Comparison of ENCODE assay signal across 8 cellular contexts in genomic region chr17:81918333-81918669, GRCh38. TPM values are rescaled to one million over a fixed set of nuclear protein-coding genes. Genes with fewer than 3 reads are reported as not detected.
A peak's percentile ranks its signal among the peaks of the same experiment; 100 is the strongest.
DNase-seq lines count a peak whose midpoint lies in the region; ATAC-seq and TF ChIP-seq lines count a peak whose summit lies in the region.
"Not testable (repeated sequence)": the region's sequence is repeated elsewhere in the genome, so short reads cannot be mapped to it uniquely, and the experiment has no call there.

No MANE protein-coding gene starts in this region.

- peaks cover 74% of the 10 kb centered on the region for H4K20me1 ChIP-seq in IMR-90 (ENCODE audit: insufficient read depth, low read length)

- DNase-seq in IMR-90; activated CD4-positive, alpha-beta T cell treated with anti-CD3 and anti-CD28 coated beads for 36 hours; choroid plexus epithelial cell (ENCODE audit: low read depth); immature natural killer cell; trophoblast cell: not testable (repeated sequence)

- intact Hi-C loops in IMR-90 (cut with micrococcal nuclease): not testable (repeated sequence)
- intact Hi-C loops in activated CD4-positive, alpha-beta T cell treated with anti-CD3 and anti-CD28 coated beads for 36 hours (cut with DNase I, micrococcal nuclease): loop anchor here in 1 of 2 experiments (1.0 to 10.0 kb wide), 8 partner anchors 9 to 536 kb away; partner anchors contain the start of genes ALYREF, ANAPC11, ASPSCR1 and CYBC1

- not testable (repeated sequence) for TF ChIP-seq POLR2A in IMR-90 (IDR thresholded peaks at IDR 0.05; ENCODE audit: low read depth, low read length)

- ATAC-seq in GM18909 (IDR thresholded peaks at IDR 0.05; ENCODE audit: poor library complexity, unreplicated experiment) (peak; percentile 17), HG02798 (IDR thresholded peaks at IDR 0.05; ENCODE audit: poor library complexity, unreplicated experiment) (peak; percentile 20), IMR-90 (ENCODE audit: low read depth) (peak; percentile 5)
- ATAC-seq in activated CD4-positive, alpha-beta T cell treated with anti-CD3 and anti-CD28 coated beads for 36 hours: peak; percentile 25

- H3K79me1 ChIP-seq in IMR-90 (ENCODE audit: low read depth in 1 of 2, low read length in 2 of 2): peaks cover 18 to 82% of the 10 kb centered on the region in 2 experiments
- H3K79me1 ChIP-seq in trophoblast cell (ENCODE audit: low read length): not testable (repeated sequence)

- not testable (repeated sequence) for H2BK5ac ChIP-seq in IMR-90 (ENCODE audit: low read depth, low read length, poor library complexity, severe bottlenecking); trophoblast cell (ENCODE audit: low read depth, low read length, poor library complexity)

- not testable (repeated sequence) for H3K14ac ChIP-seq in IMR-90 (replicated peaks; ENCODE audit: low read depth, low read length); trophoblast cell (ENCODE audit: low read length)

- H3K27ac ChIP-seq in IMR-90 (ENCODE audit: insufficient read depth, low read length); trophoblast cell (ENCODE audit: low read depth, low read length): not testable (repeated sequence)
- peak overlapping the region; percentile 57 for H3K27ac ChIP-seq in urinary bladder (ENCODE audit: low read depth)

- CTCF ChIA-PET in IMR-90 (lab: Yijun Ruan, JAX); activated CD4-positive, alpha-beta T cell treated with anti-CD3 and anti-CD28 coated beads for 36 hours (lab: Charles Lee): not testable (repeated sequence)

- H3K4ac ChIP-seq in IMR-90 (ENCODE audit: low read depth, low read length); trophoblast cell (ENCODE audit: low read depth, low read length): not testable (repeated sequence)

- not testable (repeated sequence) for H4K8ac ChIP-seq in IMR-90 (ENCODE audit: low read depth in 2 of 2, low read length in 2 of 2); trophoblast cell (ENCODE audit: low read depth, low read length)

- H3K9me3 ChIP-seq in IMR-90 (ENCODE audit: control insufficient read depth, insufficient read depth, low read length); trophoblast cell (ENCODE audit: insufficient read depth, low read depth, low read length): not testable (repeated sequence)

- H3K9me3 Mint-ChIP-seq in activated CD4-positive, alpha-beta T cell treated with anti-CD3 and anti-CD28 coated beads for 36 hours (ENCODE audit: low read depth); immature natural killer cell: not testable (repeated sequence)

- not testable (repeated sequence) for H4K91ac ChIP-seq in IMR-90 (ENCODE audit: insufficient read depth, low read depth, low read length); trophoblast cell (ENCODE audit: low read depth, low read length)

- H2BK120ac ChIP-seq in IMR-90 (ENCODE audit: low read depth, low read length); trophoblast cell (ENCODE audit: insufficient read depth, low read length, poor library complexity): not testable (repeated sequence)

- peaks cover 25% of the 10 kb centered on the region for H3K4me1 Mint-ChIP-seq in activated CD4-positive, alpha-beta T cell treated with anti-CD3 and anti-CD28 coated beads for 36 hours
- H3K4me1 Mint-ChIP-seq in immature natural killer cell: peaks cover 27 to 30% of the 10 kb centered on the region in 2 donors

- H3K27ac Mint-ChIP-seq in activated CD4-positive, alpha-beta T cell treated with anti-CD3 and anti-CD28 coated beads for 36 hours: peak overlapping the region; percentile 58
- peak overlapping the region; percentile 34 to 89 (median 81) for H3K27ac Mint-ChIP-seq in immature natural killer cell

- H3K4me2 ChIP-seq in IMR-90 (ENCODE audit: low read depth, low read length) (peak overlapping the region; percentile 77), trophoblast cell (ENCODE audit: low read length) (peak overlapping the region; percentile 50)

- not testable (repeated sequence) for TF ChIP-seq RAD21 in IMR-90 (IDR thresholded peaks at IDR 0.05; ENCODE audit: low read length)

- H3K18ac ChIP-seq in IMR-90 (ENCODE audit: low read depth, low read length); trophoblast cell (ENCODE audit: low read length): not testable (repeated sequence)

- in situ Hi-C loops in IMR-90 (cut with MboI; ENCODE audit: low sequenced_read_pairs): not testable (repeated sequence)

- H2AFZ ChIP-seq in IMR-90 (replicated peaks; ENCODE audit: low read length, poor library complexity); trophoblast cell (ENCODE audit: insufficient read depth, low read length, poor library complexity): not testable (repeated sequence)

- not testable (repeated sequence) for H2BK20ac ChIP-seq in IMR-90 (ENCODE audit: low read depth, low read length)

- not testable (repeated sequence) for H3K56ac ChIP-seq in IMR-90 (ENCODE audit: extremely low read depth, insufficient read depth, low read length)

- H3K23ac ChIP-seq in IMR-90 (ENCODE audit: low read depth, low read length); trophoblast cell (ENCODE audit: low read length): not testable (repeated sequence)

- dilution Hi-C loops in IMR-90 (cut with HindIII; ENCODE audit: low sequenced_read_pairs, unreplicated experiment): not testable (repeated sequence)

- H2AK5ac ChIP-seq in IMR-90 (ENCODE audit: low read depth, low read length); trophoblast cell (ENCODE audit: low read length): not testable (repeated sequence)

- H3K36me3 ChIP-seq in IMR-90 (ENCODE audit: control insufficient read depth, insufficient read depth, low read length): peaks cover 60% of the 10 kb centered on the region
- H3K36me3 ChIP-seq in trophoblast cell (ENCODE audit: control insufficient read depth in 1 of 2, insufficient read depth in 2 of 2, low read length in 2 of 2): peaks cover 62 to 67% of the 10 kb centered on the region in 2 experiments
- H3K36me3 ChIP-seq in urinary bladder (ENCODE audit: insufficient read depth): not testable (repeated sequence)

- H3K4me1 ChIP-seq in IMR-90 (ENCODE audit: control insufficient read depth, insufficient read depth, low read length) (peaks cover 20% of the 10 kb centered on the region), trophoblast cell (ENCODE audit: control insufficient read depth in 1 of 2, insufficient read depth in 2 of 2, low read length in 2 of 2) (peaks cover 10% of the 10 kb centered on the region in 2 experiments)
- H3K4me1 ChIP-seq in urinary bladder (ENCODE audit: insufficient read depth): not testable (repeated sequence)

- 0% methylated on average over 4 of the region's 9 CpGs; no CpG with 5 or more reads in 1 of the 2 experiments for WGBS in IMR-90 (ENCODE audit: extremely low coverage in 2 of 2, insufficient read length in 1 of 2), 2 experiments
- WGBS in trophoblast cell (ENCODE audit: extremely low coverage, insufficient coverage, insufficient read length): no CpG with 5 or more reads among the region's 9 CpGs
- WGBS in urinary bladder: 33% methylated on average over 9 of the region's 9 CpGs

- H3K4me3 Mint-ChIP-seq in activated CD4-positive, alpha-beta T cell treated with anti-CD3 and anti-CD28 coated beads for 36 hours: peak overlapping the region; percentile 85
- peak overlapping the region; percentile 88 to 91 (median 90) for H3K4me3 Mint-ChIP-seq in immature natural killer cell

- not testable (repeated sequence) for H4K5ac ChIP-seq in IMR-90 (ENCODE audit: low read depth, low read length)

- H2AK9ac ChIP-seq in IMR-90 (replicated peaks; ENCODE audit: low read depth, low read length, poor library complexity): not testable (repeated sequence)

- peaks cover 38% of the 10 kb centered on the region for H3K36me3 Mint-ChIP-seq in activated CD4-positive, alpha-beta T cell treated with anti-CD3 and anti-CD28 coated beads for 36 hours (ENCODE audit: low read depth)
- not testable (repeated sequence) for H3K36me3 Mint-ChIP-seq in immature natural killer cell

- peaks cover 15% of the 10 kb centered on the region for H3K79me2 ChIP-seq in trophoblast cell (ENCODE audit: control insufficient read depth, insufficient read depth, low read length, poor library complexity)

- H3K27me3 ChIP-seq in IMR-90 (ENCODE audit: control insufficient read depth, insufficient read depth, low read length); trophoblast cell (ENCODE audit: insufficient read depth, low read length): not testable (repeated sequence)

- H3K9ac ChIP-seq in IMR-90 (ENCODE audit: low read depth, low read length); trophoblast cell (ENCODE audit: low read length): not testable (repeated sequence)

- peaks cover 21% of the 10 kb centered on the region for H3K9me1 ChIP-seq in IMR-90 (ENCODE audit: insufficient read depth, low read length)

- not testable (repeated sequence) for H3K4me3 ChIP-seq in IMR-90 (ENCODE audit: insufficient read depth, low read depth, low read length); trophoblast cell (ENCODE audit: low read depth, low read length); urinary bladder (ENCODE audit: low read depth, low read length)
- peak overlapping the region; percentile 8 for H3K4me3 ChIP-seq in choroid plexus epithelial cell (ENCODE audit: low read depth, low read length)

- POLR2A ChIA-PET in IMR-90 (lab: Charles Lee; ENCODE audit: unreplicated experiment); activated CD4-positive, alpha-beta T cell treated with anti-CD3 and anti-CD28 coated beads for 36 hours (lab: Charles Lee): not testable (repeated sequence)

- not testable (repeated sequence) for H4K12ac ChIP-seq in trophoblast cell (ENCODE audit: low read depth, low read length)

- H2BK15ac ChIP-seq in IMR-90 (ENCODE audit: low read depth, low read length): not testable (repeated sequence)

- not testable (repeated sequence) for BruUV-seq in IMR-90 (replicated peaks; lab: Mats Ljungman, UMichigan)

- H2BK12ac ChIP-seq in trophoblast cell (ENCODE audit: low read length): not testable (repeated sequence)

- TF ChIP-seq CTCF in IMR-90 (conservative IDR thresholded peaks at IDR 0.05; ENCODE audit: low read depth, low read length); choroid plexus epithelial cell (conservative IDR thresholded peaks at IDR 0.05; ENCODE audit: low read depth, low read length): not testable (repeated sequence)

- H3K27me3 Mint-ChIP-seq in activated CD4-positive, alpha-beta T cell treated with anti-CD3 and anti-CD28 coated beads for 36 hours; immature natural killer cell (ENCODE audit: low read depth in 3 of 3): not testable (repeated sequence)

RNA-seq across cellular contexts. Expression of gene SIRT7, which starts 0.3 kb away (rescaled TPM):
- total RNA-seq in IMR-90 (2012; rRNA removed) (13.9 and 14.5 TPM in 2 replicates), urinary bladder (3.9 TPM)
- polyA plus RNA-seq in IMR-90 (2012; rRNA removed) (19.8 and 20.5 TPM in 2 replicates), immature natural killer cell (10 to 100 TPM; 27.2 to 54.7 (median 36.2) TPM), urinary bladder (22.7 TPM)
- polyA plus RNA-seq in IMR-90 (2012; cell fraction: cytosol; rRNA removed): 8.3 and 10.9 TPM in 2 replicates
- 74.8 and 246 TPM in 2 replicates for polyA plus RNA-seq in IMR-90 (2012; cell fraction: nucleus; rRNA removed; ENCODE audit: low replicate concordance)
- total RNA-seq in activated CD4-positive, alpha-beta T cell treated with anti-CD3 and anti-CD28 coated beads for 36 hours: 10 to 100 TPM; 29.3 to 31.8 TPM
- 33.1 and 36.5 TPM in 2 replicates for polyA plus RNA-seq in trophoblast cell (2013)

RNA-seq across cellular contexts. Expression of gene PCYT2, which starts 7.1 kb away (rescaled TPM):
- 31.9 and 37.3 TPM in 2 replicates for total RNA-seq in IMR-90 (2012; rRNA removed)
- polyA plus RNA-seq in IMR-90 (2012; rRNA removed): 38.5 and 43.0 TPM in 2 replicates
- polyA plus RNA-seq in IMR-90 (2012; cell fraction: cytosol; rRNA removed): 21.7 and 31.1 TPM in 2 replicates
- polyA plus RNA-seq in IMR-90 (2012; cell fraction: nucleus; rRNA removed; ENCODE audit: low replicate concordance): 47.8 and 104 TPM in 2 replicates
- total RNA-seq in activated CD4-positive, alpha-beta T cell treated with anti-CD3 and anti-CD28 coated beads for 36 hours: 10 to 100 TPM; 19.7 to 24.0 TPM
- polyA plus RNA-seq in immature natural killer cell: 10 to 100 TPM; 44.7 to 59.6 (median 49.5) TPM
- polyA plus RNA-seq in trophoblast cell (2013): 27.8 and 28.9 TPM in 2 replicates
- total RNA-seq in urinary bladder: 9.8 TPM
- 36.0 TPM for polyA plus RNA-seq in urinary bladder

RNA-seq across cellular contexts. Expression of gene MAFG, which starts 9.2 kb away (rescaled TPM):
- total RNA-seq in IMR-90 (2012; rRNA removed) (6.1 and 6.4 TPM in 2 replicates), urinary bladder (7.6 TPM)
- polyA plus RNA-seq in IMR-90 (2012; rRNA removed) (14.3 and 15.4 TPM in 2 replicates), immature natural killer cell (1 to 10 TPM; 1.1 to 4.8 (median 1.3) TPM), urinary bladder (31.3 TPM)
- 12.4 and 15.1 TPM in 2 replicates for polyA plus RNA-seq in IMR-90 (2012; cell fraction: cytosol; rRNA removed)
- 82.7 and 90.6 TPM in 2 replicates for polyA plus RNA-seq in IMR-90 (2012; cell fraction: nucleus; rRNA removed; ENCODE audit: low replicate concordance)
- total RNA-seq in activated CD4-positive, alpha-beta T cell treated with anti-CD3 and anti-CD28 coated beads for 36 hours: 10 to 100 TPM; 15.3 to 18.3 TPM
- polyA plus RNA-seq in trophoblast cell (2013): 32.1 and 36.5 TPM in 2 replicates

RNA-seq across cellular contexts. Expression of gene NPB, which starts 16.3 kb away (rescaled TPM):
- total RNA-seq in IMR-90 (2012; rRNA removed): under 0.01 TPM in 1 of 2 replicates, not detected in the other
- 0.51 and 1.2 TPM in 2 replicates for polyA plus RNA-seq in IMR-90 (2012; rRNA removed)
- polyA plus RNA-seq in IMR-90 (2012; cell fraction: cytosol; rRNA removed): 6.3 and 8.4 TPM in 2 replicates
- polyA plus RNA-seq in IMR-90 (2012; cell fraction: nucleus; rRNA removed; ENCODE audit: low replicate concordance): 0.63 and 1.9 TPM in 2 replicates
- total RNA-seq in activated CD4-positive, alpha-beta T cell treated with anti-CD3 and anti-CD28 coated beads for 36 hours: under 1 TPM in 1 of 2 experiments, not detected in 1; 0.14 TPM
- not detected for polyA plus RNA-seq in immature natural killer cell
- 27.1 and 28.5 TPM in 2 replicates for polyA plus RNA-seq in trophoblast cell (2013)
- total RNA-seq in urinary bladder: 0.69 TPM
- 0.85 TPM for polyA plus RNA-seq in urinary bladder

RNA-seq across cellular contexts. Expression of gene PYCR1, which starts 18.8 kb away (rescaled TPM):
- 95.0 and 115 TPM in 2 replicates for total RNA-seq in IMR-90 (2012; rRNA removed)
- 177 and 181 TPM in 2 replicates for polyA plus RNA-seq in IMR-90 (2012; rRNA removed)
- polyA plus RNA-seq in IMR-90 (2012; cell fraction: cytosol; rRNA removed): 73.1 and 242 TPM in 2 replicates
- polyA plus RNA-seq in IMR-90 (2012; cell fraction: nucleus; rRNA removed; ENCODE audit: low replicate concordance): 94.9 and 231 TPM in 2 replicates
- 100 to 1,000 TPM; 110 to 134 TPM for total RNA-seq in activated CD4-positive, alpha-beta T cell treated with anti-CD3 and anti-CD28 coated beads for 36 hours
- 1 to 10 TPM; 1.1 to 3.3 (median 1.9) TPM for polyA plus RNA-seq in immature natural killer cell
- polyA plus RNA-seq in trophoblast cell (2013): 37.2 and 37.6 TPM in 2 replicates
- 57.2 TPM for total RNA-seq in urinary bladder
- polyA plus RNA-seq in urinary bladder: 8.1 TPM
